ENCODE assay signal across 17 cellular contexts in genomic region chr3:100024520-100025303, GRCh38.
DNase-seq lines count a peak whose midpoint lies in the region; ATAC-seq, FAIRE-seq and TF ChIP-seq lines count a peak whose summit lies in the region.
"Had no signal": no experiment of that assay in that cellular context is flagged by ENCODE, and none has a peak within 500 bp of the region (broad histone marks: within the 10 kb centered on the region; RNA-seq: fewer than 3 reads in every experiment).

No MANE protein-coding gene starts in this region.

- H3K27ac ChIP-seq in IMR-90 (ENCODE audit: insufficient read depth, low read length) (peak overlapping the region; percentile 17; the same call in 1 of the 2 replicates), endothelial cell of umbilical vein (ENCODE audit: insufficient read depth, low read depth, low read length) (no peak overlapping the region), smooth muscle cell (ENCODE audit: low read depth) (peak overlapping the region; percentile 87), colonic mucosa (no peak overlapping the region)
- H3K27ac ChIP-seq: BLaER1, spleen had no signal

- H3K4me1 ChIP-seq in IMR-90 (ENCODE audit: control insufficient read depth, insufficient read depth, low read length) (peaks cover 11% of the 10 kb centered on the region), endothelial cell of umbilical vein (ENCODE audit: control insufficient read depth, extremely low read depth, insufficient read depth, low read length) (peaks cover 4% of the 10 kb centered on the region), smooth muscle cell (ENCODE audit: low read depth) (peaks cover 5% of the 10 kb centered on the region), colonic mucosa (no peaks in the 10 kb centered on the region)
- H3K4me1 ChIP-seq: spleen had no signal

- ATAC-seq in IMR-90 (ENCODE audit: low read depth) (peak; percentile 46), left lobe of liver (peak; percentile 73), HG02588 (IDR thresholded peaks at IDR 0.05; ENCODE audit: unreplicated experiment) (no peak), HG03565 (IDR thresholded peaks at IDR 0.05; ENCODE audit: unreplicated experiment) (no peak)
- ATAC-seq: effector memory CD8-positive, alpha-beta T cell had no signal

- H2AFZ ChIP-seq in IMR-90 (replicated peaks; ENCODE audit: low read length, poor library complexity) = no peak overlapping the region
- H2AFZ ChIP-seq in endothelial cell of umbilical vein (ENCODE audit: low read depth, low read length) = peak overlapping the region; percentile 19
- H2AFZ ChIP-seq in smooth muscle cell (ENCODE audit: low read depth) = peak overlapping the region; percentile 17

- no peak for TF ChIP-seq RAD21 in IMR-90 (IDR thresholded peaks at IDR 0.05; ENCODE audit: low read length)

- H3K79me1 ChIP-seq in IMR-90 (ENCODE audit: low read depth in 1 of 2, low read length in 2 of 2) = no peaks in the 10 kb centered on the region; a peak in 1 of 4 replicates

- DNase-seq in IMR-90 (no peak), endothelial cell of umbilical vein (ENCODE audit: low read depth, low spot score) (no peak), left lobe of liver (ENCODE audit: low spot score) (no peak), smooth muscle cell (lab: John Stamatoyannopoulos, UW; ENCODE audit: unreplicated experiment) (no peak), colonic mucosa (no peak), NCI-H774 (lab: John Stamatoyannopoulos, UW) (no peak)
- DNase-seq: DND-41; effector memory CD8-positive, alpha-beta T cell; HCEC 1CT; KG1; NCI-H1436; NCI-H446 treated with DMSO at 0.1 percent for 48 hours; nephron progenitor cell; spleen had no signal

- BruUV-seq in IMR-90 (replicated peaks; lab: Mats Ljungman, UMichigan) (no TSS peak), endothelial cell of umbilical vein (replicated peaks; lab: Mats Ljungman, UMichigan) (no TSS peak)

- peak overlapping the region; percentile 83 for H4K5ac ChIP-seq in IMR-90 (ENCODE audit: low read depth, low read length)

- H4K8ac ChIP-seq in IMR-90 (ENCODE audit: low read depth in 2 of 2, low read length in 2 of 2) = peak overlapping the region in 1 of 2 experiments; percentile 34; a peak in 2 of 4 replicates

- 86% methylated on average over 1 of the region's 7 CpGs; no CpG with 5 or more reads in 1 of the 2 experiments for WGBS in IMR-90 (ENCODE audit: extremely low coverage in 2 of 2, insufficient read length in 1 of 2), 2 experiments
- WGBS in smooth muscle cell (ENCODE audit: low lambda C conversion rate) = 70% methylated on average over 7 of the region's 7 CpGs

- H3K79me2 ChIP-seq in endothelial cell of umbilical vein (ENCODE audit: control insufficient read depth, insufficient read depth, low read length) = no peaks in the 10 kb centered on the region
- no peaks in the 10 kb centered on the region for H3K79me2 ChIP-seq in smooth muscle cell (ENCODE audit: low read depth)

- in situ Hi-C loops in IMR-90 (cut with MboI; ENCODE audit: low sequenced_read_pairs) = no loop called here

- no peak overlapping the region for H3K56ac ChIP-seq in IMR-90 (ENCODE audit: extremely low read depth, insufficient read depth, low read length)

- H2BK15ac ChIP-seq in IMR-90 (ENCODE audit: low read depth, low read length) = no peak overlapping the region

- dilution Hi-C loops in IMR-90 (cut with HindIII; ENCODE audit: low sequenced_read_pairs, unreplicated experiment) = no loop called here
- dilution Hi-C loops in endothelial cell of umbilical vein (cut with MboI; ENCODE audit: extremely low pct_ligation_motif_present, low sequenced_read_pairs) = no loop called here

- CTCF ChIA-PET in IMR-90 (lab: Yijun Ruan, JAX) (interaction anchor here (1.6 kb wide), 1 partner anchor 18 kb away, joined by 4 read pairs; no protein-coding TSS in a partner anchor), endothelial cell of umbilical vein (lab: Charles Lee) (interaction anchor here (0.8 to 1.4 kb wide), 5 partner anchors 9 to 229 kb away, joined by 3 to 6 read pairs (median 4); no protein-coding TSS in a partner anchor)

- H2BK20ac ChIP-seq in IMR-90 (ENCODE audit: low read depth, low read length) = no peak overlapping the region

- TF ChIP-seq CTCF in IMR-90 (conservative IDR thresholded peaks at IDR 0.05; ENCODE audit: low read depth, low read length) = no peak
- no peak for TF ChIP-seq CTCF in endothelial cell of umbilical vein (IDR thresholded peaks at IDR 0.05; ENCODE audit: extremely low read depth in 1 of 2, insufficient read depth in 1 of 2, low read depth in 1 of 2, low read length in 2 of 2)
- TF ChIP-seq CTCF in smooth muscle cell (IDR thresholded peaks at IDR 0.05; ENCODE audit: borderline replicate concordance, insufficient read depth, poor library complexity, severe bottlenecking) = no peak
- TF ChIP-seq CTCF in colonic mucosa (IDR thresholded peaks at IDR 0.05) = no peak

- no peaks in the 10 kb centered on the region for H3F3A ChIP-seq in smooth muscle cell (ENCODE audit: low read depth)

- peak overlapping the region; percentile 59 for H4K91ac ChIP-seq in IMR-90 (ENCODE audit: insufficient read depth, low read depth, low read length)

- H3K4me2 ChIP-seq in IMR-90 (ENCODE audit: low read depth, low read length) (no peak overlapping the region), endothelial cell of umbilical vein (ENCODE audit: insufficient read depth, low read length) (no peak overlapping the region), smooth muscle cell (no peak overlapping the region)
- H3K4me2 ChIP-seq: BLaER1 had no signal

- H3K9me1 ChIP-seq in IMR-90 (ENCODE audit: insufficient read depth, low read length) = no peaks in the 10 kb centered on the region; the same call in 1 of the 2 replicates
- H3K9me1 ChIP-seq in endothelial cell of umbilical vein (replicated peaks; ENCODE audit: control insufficient read depth, extremely low read depth, insufficient read depth, low read length) = no peaks in the 10 kb centered on the region

- no peaks in the 10 kb centered on the region for H3K9me3 ChIP-seq in IMR-90 (ENCODE audit: control insufficient read depth, insufficient read depth, low read length)
- no peaks in the 10 kb centered on the region for H3K9me3 ChIP-seq in endothelial cell of umbilical vein (replicated peaks; ENCODE audit: control insufficient read depth, insufficient read depth, low read length)
- H3K9me3 ChIP-seq in smooth muscle cell (replicated peaks; ENCODE audit: low read depth) = no peaks in the 10 kb centered on the region
- H3K9me3 ChIP-seq in colonic mucosa = no peaks in the 10 kb centered on the region
- H3K9me3 ChIP-seq: BLaER1, spleen had no signal

- peak overlapping the region; percentile 82 for H3K18ac ChIP-seq in IMR-90 (ENCODE audit: low read depth, low read length)

- no peak overlapping the region for H2AK5ac ChIP-seq in IMR-90 (ENCODE audit: low read depth, low read length)

- FAIRE-seq in endothelial cell of umbilical vein (lab: Jason Lieb, UNC) = no peak

- TF ChIP-seq POLR2A in IMR-90 (IDR thresholded peaks at IDR 0.05; ENCODE audit: low read depth, low read length) = no peak
- TF ChIP-seq POLR2A in endothelial cell of umbilical vein (IDR thresholded peaks at IDR 0.05; ENCODE audit: low read depth, low read length) = no peak

- H3K27me3 ChIP-seq in IMR-90 (ENCODE audit: control insufficient read depth, insufficient read depth, low read length) = no peaks in the 10 kb centered on the region
- no peaks in the 10 kb centered on the region for H3K27me3 ChIP-seq in endothelial cell of umbilical vein (ENCODE audit: control insufficient read depth in 2 of 2, insufficient read depth in 2 of 2, low read length in 2 of 2)
- H3K27me3 ChIP-seq in smooth muscle cell (ENCODE audit: low read depth) = no peaks in the 10 kb centered on the region
- H3K27me3 ChIP-seq in colonic mucosa = no peaks in the 10 kb centered on the region
- H3K27me3 ChIP-seq: BLaER1, spleen had no signal

- peak overlapping the region; percentile 24; the same call in 1 of the 2 replicates for H3K4ac ChIP-seq in IMR-90 (ENCODE audit: low read depth, low read length)

- H3K14ac ChIP-seq in IMR-90 (replicated peaks; ENCODE audit: low read depth, low read length) = 0 out of 2 replicates have a peak overlapping the region, but pooled peaks have one; percentile 10

- H3K36me3 ChIP-seq in IMR-90 (ENCODE audit: control insufficient read depth, insufficient read depth, low read length) (no peaks in the 10 kb centered on the region), endothelial cell of umbilical vein (ENCODE audit: control insufficient read depth in 2 of 2, extremely low read depth in 1 of 2, insufficient read depth in 2 of 2, low read length in 2 of 2) (no peaks in the 10 kb centered on the region), smooth muscle cell (ENCODE audit: low read depth) (no peaks in the 10 kb centered on the region), colonic mucosa (no peaks in the 10 kb centered on the region)
- H3K36me3 ChIP-seq: BLaER1, spleen had no signal

- intact Hi-C loops in IMR-90 (cut with micrococcal nuclease) (loop anchor here (5.0 kb wide), 1 partner anchor 52 kb away; no protein-coding TSS in a partner anchor), endothelial cell of umbilical vein (cut with micrococcal nuclease) (no loop called here), colonic mucosa (cut with DNase I) (no loop called here)

- no peak overlapping the region for H2AK9ac ChIP-seq in IMR-90 (replicated peaks; ENCODE audit: low read depth, low read length, poor library complexity)

- no peak overlapping the region for H3K23ac ChIP-seq in IMR-90 (ENCODE audit: low read depth, low read length)

- peak overlapping the region; percentile 20 for H2BK5ac ChIP-seq in IMR-90 (ENCODE audit: low read depth, low read length, poor library complexity, severe bottlenecking)

- no peak overlapping the region for H3K4me3 ChIP-seq in IMR-90 (ENCODE audit: insufficient read depth, low read depth, low read length)
- no peak overlapping the region for H3K4me3 ChIP-seq in endothelial cell of umbilical vein (replicated peaks in 1 of 3; ENCODE audit: insufficient read depth in 1 of 3, low read depth in 1 of 3, low read length in 3 of 3)
- no peak overlapping the region for H3K4me3 ChIP-seq in smooth muscle cell
- no peak overlapping the region for H3K4me3 ChIP-seq in colonic mucosa
- H3K4me3 ChIP-seq: BLaER1, spleen had no signal

- 0 out of 2 replicates have a peak overlapping the region, but pooled peaks have one; percentile 10 for H2BK120ac ChIP-seq in IMR-90 (ENCODE audit: low read depth, low read length)

- POLR2A ChIA-PET in IMR-90 (lab: Charles Lee; ENCODE audit: unreplicated experiment) = no interaction called here
- POLR2A ChIA-PET in endothelial cell of umbilical vein (lab: Charles Lee) = no interaction called here

- no peak overlapping the region for H3K9ac ChIP-seq in IMR-90 (ENCODE audit: low read depth, low read length)
- no peak overlapping the region for H3K9ac ChIP-seq in endothelial cell of umbilical vein (replicated peaks; ENCODE audit: extremely low read depth, insufficient read depth, low read length)
- no peak overlapping the region for H3K9ac ChIP-seq in smooth muscle cell (ENCODE audit: low read depth)
- peak overlapping the region in 1 of 2 donors; percentile 19 for H3K9ac ChIP-seq in colonic mucosa (ENCODE audit: low read depth in 2 of 2, low read length in 2 of 2)
- H3K9ac ChIP-seq: BLaER1 had no signal

- no peaks in the 10 kb centered on the region for H4K20me1 ChIP-seq in IMR-90 (ENCODE audit: insufficient read depth, low read length)
- H4K20me1 ChIP-seq in endothelial cell of umbilical vein (replicated peaks; ENCODE audit: control insufficient read depth, extremely low read depth, insufficient read depth, low read length) = no peaks in the 10 kb centered on the region
- no peaks in the 10 kb centered on the region for H4K20me1 ChIP-seq in smooth muscle cell (ENCODE audit: low read depth)
- H4K20me1 ChIP-seq: BLaER1 had no signal

Comparison
In these comparisons a context has a peak if more than half of its experiments do, and no peak if none do; other contexts are left out.
1. ATAC-seq: peak in IMR-90 (single experiment) and left lobe of liver (single experiment); none in HG02588 (single experiment) and HG03565 (single experiment).
2. H3K27ac ChIP-seq: peak in IMR-90 (single experiment) and smooth muscle cell (single experiment); none in endothelial cell of umbilical vein (single experiment) and colonic mucosa (single experiment).